12 cellular contexts compared by ENCODE assay signal in genomic region chr17:40179923-40180659, GRCh38. TPM values are rescaled to one million over a fixed set of nuclear protein-coding genes. Genes with fewer than 3 reads are reported as not detected.
DNase-seq lines count a peak whose midpoint lies in the region; ATAC-seq and TF ChIP-seq lines count a peak whose summit lies in the region.
"Had no signal": no experiment of that assay in that cellular context is flagged by ENCODE, and none has a peak within 500 bp of the region (broad histone marks: within the 10 kb centered on the region; RNA-seq: fewer than 3 reads in every experiment).

No MANE protein-coding gene starts in this region.

- H3K36me3 Mint-ChIP-seq in stimulated activated effector memory CD8-positive, alpha-beta T cell treated with anti-CD3 and anti-CD28 coated beads, Interleukin-12 subunit alpha, Interleukin-12 subunit beta, amount 100 ng/mL, for 72 hours = peaks cover 19% of the 10 kb centered on the region
- H3K36me3 Mint-ChIP-seq: naive thymus-derived CD8-positive, alpha-beta T cell had no signal

- H3K4me3 Mint-ChIP-seq in stimulated activated effector memory CD8-positive, alpha-beta T cell treated with anti-CD3 and anti-CD28 coated beads, Interleukin-12 subunit alpha, Interleukin-12 subunit beta, amount 100 ng/mL, for 72 hours = no peak overlapping the region

- H3K36me3 ChIP-seq in right atrium auricular region (no peaks in the 10 kb centered on the region), urinary bladder (ENCODE audit: insufficient read depth) (no peaks in the 10 kb centered on the region)

- H3K4me1 ChIP-seq in right atrium auricular region = peaks cover 0 to 22% of the 10 kb centered on the region in 2 donors
- H3K4me1 ChIP-seq in foreskin keratinocyte = peaks cover 34% of the 10 kb centered on the region
- H3K4me1 ChIP-seq in urinary bladder (ENCODE audit: insufficient read depth) = no peaks in the 10 kb centered on the region

- H3K27me3 ChIP-seq in right atrium auricular region (no peaks in the 10 kb centered on the region), foreskin keratinocyte (no peaks in the 10 kb centered on the region)
- H3K27me3 ChIP-seq: BE2C had no signal

- H3K4me3 ChIP-seq in right atrium auricular region (no peak overlapping the region), urinary bladder (ENCODE audit: low read depth, low read length) (no peak overlapping the region)

- H3K9me3 Mint-ChIP-seq in stimulated activated effector memory CD8-positive, alpha-beta T cell treated with anti-CD3 and anti-CD28 coated beads, Interleukin-12 subunit alpha, Interleukin-12 subunit beta, amount 100 ng/mL, for 72 hours = no peaks in the 10 kb centered on the region
- H3K9me3 Mint-ChIP-seq: naive thymus-derived CD8-positive, alpha-beta T cell had no signal

- no peak overlapping the region for H3K27ac Mint-ChIP-seq in stimulated activated effector memory CD8-positive, alpha-beta T cell treated with anti-CD3 and anti-CD28 coated beads, Interleukin-12 subunit alpha, Interleukin-12 subunit beta, amount 100 ng/mL, for 72 hours
- H3K27ac Mint-ChIP-seq: naive thymus-derived CD8-positive, alpha-beta T cell had no signal

- H3K4me1 Mint-ChIP-seq in stimulated activated effector memory CD8-positive, alpha-beta T cell treated with anti-CD3 and anti-CD28 coated beads, Interleukin-12 subunit alpha, Interleukin-12 subunit beta, amount 100 ng/mL, for 72 hours = peaks cover 9% of the 10 kb centered on the region

- no peak for ATAC-seq in Right ventricle myocardium inferior
- peak; percentile 50 for ATAC-seq in foreskin keratinocyte
- ATAC-seq in HG03039 (IDR thresholded peaks at IDR 0.05; ENCODE audit: unreplicated experiment) = no peak
- no peak for ATAC-seq in stimulated activated effector memory CD8-positive, alpha-beta T cell treated with anti-CD3 and anti-CD28 coated beads, Interleukin-12 subunit alpha, Interleukin-12 subunit beta, amount 100 ng/mL, for 72 hours
- ATAC-seq: naive thymus-derived CD8-positive, alpha-beta T cell had no signal

- WGBS in urinary bladder = 77% methylated on average over 6 of the region's 6 CpGs

- H3K9me3 ChIP-seq in right atrium auricular region = no peaks in the 10 kb centered on the region
- H3K9me3 ChIP-seq: BE2C had no signal

- TF ChIP-seq CTCF in right atrium auricular region (IDR thresholded peaks at IDR 0.05) (no peak), foreskin keratinocyte (conservative IDR thresholded peaks at IDR 0.05) (no peak)

- DNase-seq in right atrium auricular region (ENCODE audit: low spot score) = no peak
- no peak for DNase-seq in Right ventricle myocardium inferior (ENCODE audit: missing footprints)
- peak; percentile 87 for DNase-seq in amniotic epithelial cell (ENCODE audit: low read depth)
- DNase-seq in foreskin keratinocyte = peak; percentile 31 to 54
- no peak for DNase-seq in stimulated activated effector memory CD8-positive, alpha-beta T cell treated with anti-CD3 and anti-CD28 coated beads, Interleukin-12 subunit alpha, Interleukin-12 subunit beta, amount 100 ng/mL, for 72 hours (ENCODE audit: low spot score in 2 of 2)
- no peak for DNase-seq in GOT3 (lab: John Stamatoyannopoulos, UW)
- DNase-seq: activated effector memory CD4-positive, alpha-beta T cell treated with anti-CD3 and anti-CD28 coated beads, Interleukin-2, amount 50 U/mL, for 16 hours; BE2C; naive thymus-derived CD8-positive, alpha-beta T cell; NCI-H524 had no signal

- H3K27ac ChIP-seq in right atrium auricular region (peak overlapping the region; percentile 4 to 26), foreskin keratinocyte (no peak overlapping the region), urinary bladder (ENCODE audit: low read depth) (peak overlapping the region; percentile 55)

- intact Hi-C loops in Right ventricle myocardium inferior (cut with DNase I) = loop anchor here (5.0 kb wide), 1 partner anchor 58 kb away; the partner anchor contains the start of gene MSL1

RNA-seq across cellular contexts. Expression of gene RAPGEFL1, which starts 2.8 kb away (rescaled TPM):
- 1 to 10 TPM; 1.6 to 2.9 TPM for total RNA-seq in right atrium auricular region
- 2.1 TPM for total RNA-seq in Right ventricle myocardium inferior
- 5.0 and 8.4 TPM in 2 replicates for total RNA-seq in foreskin keratinocyte
- polyA plus RNA-seq in foreskin keratinocyte = 3.6 and 6.1 TPM in 2 replicates
- total RNA-seq in urinary bladder = 8.0 TPM
- polyA plus RNA-seq in urinary bladder = 10.9 TPM

RNA-seq across cellular contexts. Expression of gene WIPF2, which starts 39.0 kb away (rescaled TPM):
- total RNA-seq in right atrium auricular region (1 to 10 TPM; 5.0 to 8.5 TPM), Right ventricle myocardium inferior (12.3 TPM), foreskin keratinocyte (12.7 and 13.0 TPM in 2 replicates), urinary bladder (10.4 TPM)
- polyA plus RNA-seq in foreskin keratinocyte (6.5 and 7.4 TPM in 2 replicates), urinary bladder (12.0 TPM)

RNA-seq across cellular contexts. Expression of gene CASC3, which starts 39.8 kb away (rescaled TPM):
- total RNA-seq in right atrium auricular region (10 to 100 TPM; 26.0 to 35.5 TPM), Right ventricle myocardium inferior (49.1 TPM), foreskin keratinocyte (34.7 and 35.6 TPM in 2 replicates), urinary bladder (45.4 TPM)
- polyA plus RNA-seq in foreskin keratinocyte (23.7 and 25.1 TPM in 2 replicates), urinary bladder (64.2 TPM)

RNA-seq across cellular contexts. Expression of gene MSL1, which starts 58.3 kb away (rescaled TPM):
- total RNA-seq in right atrium auricular region (10 to 100 TPM; 42.2 to 52.5 TPM), Right ventricle myocardium inferior (51.4 TPM), foreskin keratinocyte (57.7 and 60.6 TPM in 2 replicates), urinary bladder (81.3 TPM)
- polyA plus RNA-seq in foreskin keratinocyte (35.5 and 44.6 TPM in 2 replicates), urinary bladder (70.9 TPM)

Comparison
In these comparisons a context has a peak if more than half of its experiments do, and no peak if none do; other contexts are left out.
1. DNase-seq: peak in amniotic epithelial cell (single experiment) and foreskin keratinocyte (2 of 2); none in right atrium auricular region (single experiment), Right ventricle myocardium inferior (single experiment), stimulated activated effector memory CD8-positive, alpha-beta T cell treated with anti-CD3 and anti-CD28 coated beads, Interleukin-12 subunit alpha, Interleukin-12 subunit beta, amount 100 ng/mL, for 72 hours (0 of 2) and GOT3 (single experiment).